10 cellular contexts compared by ENCODE assay signal in genomic region chr10:132411561-132412253, GRCh38. TPM values are rescaled to one million over a fixed set of nuclear protein-coding genes. Genes with fewer than 3 reads are reported as not detected.
A peak's percentile ranks its signal among the peaks of the same experiment; 100 is the strongest.
DNase-seq lines count a peak whose midpoint lies in the region; ATAC-seq and TF ChIP-seq lines count a peak whose summit lies in the region.
"Had no signal": no experiment of that assay in that cellular context is flagged by ENCODE, and none has a peak within 500 bp of the region (broad histone marks: within the 10 kb centered on the region; RNA-seq: fewer than 3 reads in every experiment).

No MANE protein-coding gene starts in this region.

- no peak for ATAC-seq in GM18517 (IDR thresholded peaks at IDR 0.05; ENCODE audit: unreplicated experiment)

- H3K27me3 ChIP-seq in liver (ENCODE audit: control insufficient read depth in 4 of 4, insufficient read depth in 4 of 4, low read length in 3 of 4) (no peaks in the 10 kb centered on the region), subcutaneous abdominal adipose tissue (ENCODE audit: control insufficient read depth in 5 of 5, insufficient read depth in 4 of 5, low read length in 5 of 5) (no peaks in the 10 kb centered on the region)

- H3K4me1 ChIP-seq in liver (ENCODE audit: control insufficient read depth in 4 of 4, insufficient read depth in 4 of 4, low read length in 3 of 4) (peaks cover 0 to 17% (median 11%) of the 10 kb centered on the region in 4 donors), subcutaneous abdominal adipose tissue (ENCODE audit: control insufficient read depth in 5 of 5, insufficient read depth in 5 of 5, low read length in 5 of 5) (peaks cover 11 to 84% (median 61%) of the 10 kb centered on the region in 5 donors)

- WGBS in liver = 60% methylated on average over 23 of the region's 23 CpGs

- no peak for TF ChIP-seq RAD21 in liver (IDR thresholded peaks at IDR 0.05)

- no peaks in the 10 kb centered on the region for H3K36me3 ChIP-seq in liver (ENCODE audit: control insufficient read depth in 4 of 4, insufficient read depth in 3 of 4, low read depth in 1 of 4, low read length in 3 of 4)
- H3K36me3 ChIP-seq in subcutaneous abdominal adipose tissue (ENCODE audit: control insufficient read depth in 5 of 5, insufficient read depth in 5 of 5, low read length in 5 of 5) = peaks cover 0 to 17% (median 12%) of the 10 kb centered on the region in 5 donors

- H3K27ac ChIP-seq in liver (ENCODE audit: low read depth in 1 of 2, low read length in 2 of 2) (peak overlapping the region in 1 of 2 donors; percentile 3), subcutaneous abdominal adipose tissue (ENCODE audit: low read depth, low read length) (peak overlapping the region; percentile 74)

- H3K36me3 Mint-ChIP-seq in IgD-negative memory B cell = peaks cover 2% of the 10 kb centered on the region
- H3K36me3 Mint-ChIP-seq: activated naive CD8-positive, alpha-beta T cell treated with anti-CD3 and anti-CD28 coated beads for 36 hours had no signal

- H3K4me3 Mint-ChIP-seq in IgD-negative memory B cell = peak overlapping the region in 1 of 4 donors; percentile 79
- H3K4me3 Mint-ChIP-seq: activated naive CD8-positive, alpha-beta T cell treated with anti-CD3 and anti-CD28 coated beads for 36 hours had no signal

- H3K9me3 ChIP-seq in liver (ENCODE audit: control insufficient read depth in 4 of 4, low read length in 3 of 4) = no peaks in the 10 kb centered on the region
- no peaks in the 10 kb centered on the region for H3K9me3 ChIP-seq in subcutaneous abdominal adipose tissue (ENCODE audit: control insufficient read depth in 5 of 5, low read length in 5 of 5)

- peak overlapping the region in 2 of 3 donors; percentile 23 to 64 for H3K27ac Mint-ChIP-seq in IgD-negative memory B cell
- H3K27ac Mint-ChIP-seq: activated naive CD8-positive, alpha-beta T cell treated with anti-CD3 and anti-CD28 coated beads for 36 hours had no signal

- no peaks in the 10 kb centered on the region for H3K9me3 Mint-ChIP-seq in IgD-negative memory B cell
- H3K9me3 Mint-ChIP-seq: activated naive CD8-positive, alpha-beta T cell treated with anti-CD3 and anti-CD28 coated beads for 36 hours had no signal

- DNase-seq in dermis blood vessel endothelial cell = peak; percentile 63
- DNase-seq in activated effector memory CD4-positive, alpha-beta T cell treated with Interleukin-2 at 50 U/mL for 16 hours = no peak
- no peak for DNase-seq in stimulated activated CD4-positive, alpha-beta T cell treated with anti-CD3 and anti-CD28 coated beads, Interleukin-2, amount 100 ng/mL, for 24 hours
- DNase-seq in cerebellar nuclear complex (lab: John Stamatoyannopoulos, UW) = no peak
- DNase-seq: activated naive CD8-positive, alpha-beta T cell treated with anti-CD3 and anti-CD28 coated beads for 36 hours; mammary epithelial cell had no signal

- no peak for TF ChIP-seq CTCF in liver (IDR thresholded peaks at IDR 0.05; ENCODE audit: low read depth, low read length, missing input control)

- H3K4me3 ChIP-seq in liver (ENCODE audit: low read depth in 1 of 3, low read length in 3 of 3) = no peak overlapping the region
- H3K4me3 ChIP-seq in subcutaneous abdominal adipose tissue (ENCODE audit: low read depth in 1 of 5, low read length in 5 of 5) = peak overlapping the region in 4 of 5 donors; percentile 4 to 36 (median 14)

- H3K4me1 Mint-ChIP-seq in IgD-negative memory B cell = peaks cover 0 to 19% (median 12%) of the 10 kb centered on the region in 3 donors

- H3K27me3 Mint-ChIP-seq in IgD-negative memory B cell = no peaks in the 10 kb centered on the region
- H3K27me3 Mint-ChIP-seq: activated naive CD8-positive, alpha-beta T cell treated with anti-CD3 and anti-CD28 coated beads for 36 hours had no signal

- H3K9ac ChIP-seq in liver (ENCODE audit: low read depth in 1 of 2, low read length in 2 of 2) (no peak overlapping the region), subcutaneous abdominal adipose tissue (ENCODE audit: low read length in 5 of 5) (peak overlapping the region; percentile 1 to 53 (median 2))

TF ChIP-seq in liver, 16 proteins besides CTCF, POLR2A, EP300 and RAD21:
- TF ChIP-seq GABPA (IDR thresholded peaks at IDR 0.05 in 1 of 2, conservative IDR thresholded peaks at IDR 0.05 in 1 of 2) (no peak), NR2F2 (IDR thresholded peaks at IDR 0.05) (peak; percentile 29)

RNA-seq across cellular contexts. Expression of gene PWWP2B, which starts 14.7 kb away (rescaled TPM):
- polyA plus RNA-seq in IgD-negative memory B cell (9.0 TPM), liver (1 to 10 TPM in 1 of 2 donors, under 1 TPM in 1; 0.75 to 4.2 TPM)
- total RNA-seq in dermis blood vessel endothelial cell (15.1 and 16.3 TPM in 2 replicates), liver (1 to 10 TPM; 3.2 to 4.1 TPM)

Comparison
In these comparisons a context has a peak if more than half of its experiments do, and no peak if none do; other contexts are left out.
1. H3K4me3 ChIP-seq: peak in subcutaneous abdominal adipose tissue (4 of 5); none in liver (0 of 3).
2. H3K9ac ChIP-seq: peak in subcutaneous abdominal adipose tissue (5 of 5); none in liver (0 of 2).